24 cellular contexts compared by ENCODE assay signal in genomic region chr18:58104071-58104470, GRCh38.
DNase-seq lines count a peak whose midpoint lies in the region; ATAC-seq, FAIRE-seq and TF ChIP-seq lines count a peak whose summit lies in the region.
"Had no signal": no experiment of that assay in that cellular context is flagged by ENCODE, and none has a peak within 500 bp of the region (broad histone marks: within the 10 kb centered on the region; RNA-seq: fewer than 3 reads in every experiment).

No MANE protein-coding gene starts in this region.

- TF ChIP-seq EP300 in K562 (IDR thresholded peaks at IDR 0.05; ENCODE audit: low read length), result no peak

- DNase-seq in NB4 (ENCODE audit: low read depth) (peak; percentile 52), K562 (ENCODE audit: extremely low read depth in 1 of 4, low spot score in 3 of 4) (no peak), left colon (no peak), AG20443 (ENCODE audit: low spot score) (no peak), vagina (ENCODE audit: extremely low spot score in 2 of 2) (no peak), endothelial cell (ENCODE audit: low spot score) (no peak)
- DNase-seq in activated CD4-positive, alpha-beta memory T cell treated with anti-CD3 and anti-CD28 coated beads, Interleukin-2, amount 10 ng/mL, durations not matched to agents 7 days and 5 days, result no peak
- DNase-seq: ACHN; activated CD4-positive, alpha-beta T cell treated with anti-CD3 and anti-CD28 coated beads, Interleukin-2, amount 50 U/mL, for 1 hour; activated CD8-positive, alpha-beta memory T cell treated with anti-CD3 and anti-CD28 coated beads, Interleukin-2, amount 10 ng/mL, durations not matched to agents 7 days and 5 days; activated naive CD8-positive, alpha-beta T cell treated with anti-CD3 and anti-CD28 coated beads, Interleukin-2, amount 50 U/mL, for 24 hours; activated T-cell treated with anti-CD3 and anti-CD28 coated beads, Interleukin-2, amount 50 U/mL, for 48 hours; H9; left ventricle myocardium superior; naive thymus-derived CD4-positive, alpha-beta T cell; NCI-H1105 treated with DMSO at 0.1 percent for 48 hours; NCI-H2081; NCI-H2227 treated with DMSO at 0.1 percent for 48 hours; upper lobe of right lung had no signal

- H3K27ac Mint-ChIP-seq in activated CD4-positive, alpha-beta memory T cell treated with anti-CD3 and anti-CD28 coated beads, Interleukin-2, amount 10 ng/mL, durations not matched to agents 7 days and 5 days, result no peak overlapping the region
- no peak overlapping the region for H3K27ac Mint-ChIP-seq in endothelial cell (ENCODE audit: unreplicated experiment)
- H3K27ac Mint-ChIP-seq: activated CD8-positive, alpha-beta memory T cell treated with anti-CD3 and anti-CD28 coated beads, Interleukin-2, amount 10 ng/mL, durations not matched to agents 7 days and 5 days; activated naive CD8-positive, alpha-beta T cell treated with anti-CD3 and anti-CD28 coated beads, Interleukin-2, amount 50 U/mL, for 24 hours; naive thymus-derived CD4-positive, alpha-beta T cell had no signal

- no peak overlapping the region for H3K4me2 ChIP-seq in K562 (ENCODE audit: insufficient read depth, low read length)
- H3K4me2 ChIP-seq: BLaER1 had no signal

- TF ChIP-seq RAD21 in K562 (CRISPR knock-in tag; conservative IDR thresholded peaks at IDR 0.05 in 1 of 2, IDR thresholded peaks at IDR 0.05 in 1 of 2), result no peak

- no peak overlapping the region for H3K4me3 Mint-ChIP-seq in activated CD4-positive, alpha-beta memory T cell treated with anti-CD3 and anti-CD28 coated beads, Interleukin-2, amount 10 ng/mL, durations not matched to agents 7 days and 5 days
- no peak overlapping the region for H3K4me3 Mint-ChIP-seq in endothelial cell (ENCODE audit: unreplicated experiment)
- H3K4me3 Mint-ChIP-seq: activated CD8-positive, alpha-beta memory T cell treated with anti-CD3 and anti-CD28 coated beads, Interleukin-2, amount 10 ng/mL, durations not matched to agents 7 days and 5 days; activated naive CD8-positive, alpha-beta T cell treated with anti-CD3 and anti-CD28 coated beads, Interleukin-2, amount 50 U/mL, for 24 hours; H9; naive thymus-derived CD4-positive, alpha-beta T cell had no signal

- intact Hi-C loops in K562 (cut with micrococcal nuclease) (no loop called here), left colon (cut with DNase I, micrococcal nuclease) (no loop called here), vagina (cut with DNase I) (no loop called here)

- no peaks in the 10 kb centered on the region; the same call in 1 of the 3 replicates for H3K79me2 ChIP-seq in K562 (ENCODE audit: control insufficient read depth, insufficient read depth, low read length)

- H4K20me1 ChIP-seq in K562 (replicated peaks; ENCODE audit: control insufficient read depth, insufficient read depth, low read length), result peaks cover 3% of the 10 kb centered on the region
- H4K20me1 ChIP-seq: BLaER1 had no signal

- H3K4me1 Mint-ChIP-seq in activated CD4-positive, alpha-beta memory T cell treated with anti-CD3 and anti-CD28 coated beads, Interleukin-2, amount 10 ng/mL, durations not matched to agents 7 days and 5 days, result no peaks in the 10 kb centered on the region
- H3K4me1 Mint-ChIP-seq in endothelial cell (ENCODE audit: unreplicated experiment), result peaks cover 4% of the 10 kb centered on the region
- H3K4me1 Mint-ChIP-seq: activated CD8-positive, alpha-beta memory T cell treated with anti-CD3 and anti-CD28 coated beads, Interleukin-2, amount 10 ng/mL, durations not matched to agents 7 days and 5 days had no signal

- TF ChIP-seq POLR2A in NB4 (IDR thresholded peaks at IDR 0.05; ENCODE audit: extremely low read depth, insufficient read length), result no peak
- no peak for TF ChIP-seq POLR2A in K562 (conservative IDR thresholded peaks at IDR 0.05)
- TF ChIP-seq POLR2A in vagina (IDR thresholded peaks at IDR 0.05), result no peak

- in situ Hi-C loops in K562 (cut with MboI), result no loop called here

- H3K36me3 Mint-ChIP-seq in activated CD4-positive, alpha-beta memory T cell treated with anti-CD3 and anti-CD28 coated beads, Interleukin-2, amount 10 ng/mL, durations not matched to agents 7 days and 5 days (ENCODE audit: low read depth), result no peaks in the 10 kb centered on the region
- no peaks in the 10 kb centered on the region for H3K36me3 Mint-ChIP-seq in endothelial cell (ENCODE audit: low read depth, unreplicated experiment)
- H3K36me3 Mint-ChIP-seq: activated CD8-positive, alpha-beta memory T cell treated with anti-CD3 and anti-CD28 coated beads, Interleukin-2, amount 10 ng/mL, durations not matched to agents 7 days and 5 days; naive thymus-derived CD4-positive, alpha-beta T cell had no signal

- H3K9ac ChIP-seq in K562 (ENCODE audit: insufficient read depth in 1 of 2, low read depth in 2 of 2, low read length in 2 of 2), result no peak overlapping the region
- H3K9ac ChIP-seq: BLaER1 had no signal

- POLR2A ChIA-PET in HEK293 (lab: Yijun Ruan, JAX) (no interaction called here), K562 (lab: Yijun Ruan, JAX) (interaction anchor here (0.6 to 1.4 kb wide), 2 partner anchors 13 to 478 kb away, joined by 3 to 5 read pairs; no protein-coding TSS in a partner anchor)
- POLR2A ChIA-PET in activated CD4-positive, alpha-beta memory T cell treated with anti-CD3 and anti-CD28 coated beads, Interleukin-2, amount 10 ng/mL, durations not matched to agents 7 days and 5 days (lab: Charles Lee), result no interaction called here

- ATAC-seq in K562, result no peak
- peak; percentile 42 for ATAC-seq in left colon
- ATAC-seq: activated CD8-positive, alpha-beta memory T cell treated with anti-CD3 and anti-CD28 coated beads, Interleukin-2, amount 10 ng/mL, durations not matched to agents 7 days and 5 days; activated naive CD8-positive, alpha-beta T cell treated with anti-CD3 and anti-CD28 coated beads, Interleukin-2, amount 50 U/mL, for 24 hours; left ventricle myocardium superior; naive thymus-derived CD4-positive, alpha-beta T cell; upper lobe of right lung had no signal

- H3K4me1 ChIP-seq in HEK293 (ENCODE audit: control insufficient read depth, insufficient read depth, low read length) (peaks cover 25% of the 10 kb centered on the region), K562 (replicated peaks in 1 of 2; ENCODE audit: control insufficient read depth in 2 of 2, insufficient read depth in 2 of 2, low read length in 2 of 2) (no peaks in the 10 kb centered on the region; a peak in 1 of 5 replicates), vagina (no peaks in the 10 kb centered on the region)

- TF ChIP-seq CTCF in HEK293 (tag by site-specific recombination; IDR thresholded peaks at IDR 0.05), result no peak
- no peak for TF ChIP-seq CTCF in NB4 (IDR thresholded peaks at IDR 0.05; ENCODE audit: low read depth, low read length)
- TF ChIP-seq CTCF in K562 (IDR thresholded peaks at IDR 0.05 in 2 of 3, conservative IDR thresholded peaks at IDR 0.05 in 1 of 3; ENCODE audit: insufficient read depth in 2 of 3, low read depth in 1 of 3, low read length in 3 of 3), result no peak
- no peak for TF ChIP-seq CTCF in vagina (IDR thresholded peaks at IDR 0.05)
- no peak for TF ChIP-seq CTCF in endothelial cell (IDR thresholded peaks at IDR 0.05; ENCODE audit: unreplicated experiment)

- CTCF ChIA-PET in HEK293 (lab: Yijun Ruan, JAX), result interaction anchor here (1.7 to 2.1 kb wide), 2 partner anchors 18 to 53 kb away, joined by 5 to 7 read pairs; no protein-coding TSS in a partner anchor
- CTCF ChIA-PET in K562 (lab: Yijun Ruan, JAX; ENCODE audit: low intra/inter-chr PET ratio), result no interaction called here
- CTCF ChIA-PET in activated CD4-positive, alpha-beta memory T cell treated with anti-CD3 and anti-CD28 coated beads, Interleukin-2, amount 10 ng/mL, durations not matched to agents 7 days and 5 days (lab: Charles Lee), result no interaction called here

- H2AFZ ChIP-seq in K562 (ENCODE audit: low read depth, low read length), result no peak overlapping the region

- no peak overlapping the region for H3K27ac ChIP-seq in HEK293 (ENCODE audit: extremely low read depth, low read depth, low read length)
- no peak overlapping the region for H3K27ac ChIP-seq in K562 (ENCODE audit: extremely low read depth, low read depth, low read length)
- no peak overlapping the region for H3K27ac ChIP-seq in vagina
- H3K27ac ChIP-seq: BLaER1, skin epidermis, upper lobe of right lung had no signal

- FAIRE-seq in K562 (lab: Jason Lieb, UNC), result no peak
- FAIRE-seq: G401.6, islet of Langerhans had no signal

- H3K27me3 ChIP-seq in K562 (ENCODE audit: control insufficient read depth in 2 of 2, insufficient read depth in 2 of 2, low read length in 2 of 2) (no peaks in the 10 kb centered on the region), vagina (no peaks in the 10 kb centered on the region)
- H3K27me3 ChIP-seq: BLaER1, upper lobe of right lung had no signal

- H3K4me3 ChIP-seq in HEK293 (ENCODE audit: low read depth, low read length) (no peak overlapping the region), NB4 (ENCODE audit: low read depth, low read length) (no peak overlapping the region), K562 (no peak overlapping the region), vagina (no peak overlapping the region)
- H3K4me3 ChIP-seq: BLaER1, skin epidermis, upper lobe of right lung had no signal

- peaks cover 11% of the 10 kb centered on the region for H3K27me3 Mint-ChIP-seq in activated CD4-positive, alpha-beta memory T cell treated with anti-CD3 and anti-CD28 coated beads, Interleukin-2, amount 10 ng/mL, durations not matched to agents 7 days and 5 days
- no peaks in the 10 kb centered on the region for H3K27me3 Mint-ChIP-seq in endothelial cell (ENCODE audit: unreplicated experiment)

- H3K9me1 ChIP-seq in K562 (ENCODE audit: control insufficient read depth, insufficient read depth, low read length), result no peaks in the 10 kb centered on the region

- no peaks in the 10 kb centered on the region for H3K9me3 Mint-ChIP-seq in activated CD4-positive, alpha-beta memory T cell treated with anti-CD3 and anti-CD28 coated beads, Interleukin-2, amount 10 ng/mL, durations not matched to agents 7 days and 5 days
- no peaks in the 10 kb centered on the region for H3K9me3 Mint-ChIP-seq in endothelial cell (ENCODE audit: unreplicated experiment)
- H3K9me3 Mint-ChIP-seq: activated naive CD8-positive, alpha-beta T cell treated with anti-CD3 and anti-CD28 coated beads, Interleukin-2, amount 50 U/mL, for 24 hours; H9 had no signal

- H3K9me3 ChIP-seq in HEK293 (ENCODE audit: control insufficient read depth, insufficient read depth, low read depth, low read length) (no peaks in the 10 kb centered on the region), K562 (replicated peaks; ENCODE audit: control insufficient read depth, insufficient read depth, low read depth, low read length) (no peaks in the 10 kb centered on the region), vagina (no peaks in the 10 kb centered on the region)
- H3K9me3 ChIP-seq: BLaER1, upper lobe of right lung had no signal

- BruUV-seq in K562 (replicated peaks; lab: Mats Ljungman, UMichigan), result no TSS peak

- WGBS in K562 (ENCODE audit: insufficient coverage, low coverage, missing lambda C conversion rate), result 25% methylated on average over 12 of the region's 12 CpGs

- H3K36me3 ChIP-seq in HEK293 (ENCODE audit: control insufficient read depth in 2 of 2, insufficient read depth in 1 of 2, low read length in 2 of 2), result no peaks in the 10 kb centered on the region
- no peaks in the 10 kb centered on the region for H3K36me3 ChIP-seq in K562 (ENCODE audit: control insufficient read depth, insufficient read depth, low read length)
- no peaks in the 10 kb centered on the region for H3K36me3 ChIP-seq in vagina
- H3K36me3 ChIP-seq: BLaER1, upper lobe of right lung had no signal

TF ChIP-seq in K562, 482 proteins besides CTCF, POLR2A, EP300 and RAD21 (continues in another document):
- TF ChIP-seq HDAC1 (IDR thresholded peaks at IDR 0.05), result peak in 1 of 2 experiments; percentile 74; a peak in 2 of 4 replicates

Comparison
In these comparisons a context has a peak if more than half of its experiments do, and no peak if none do; other contexts are left out.
1. Of the 44 proteins assayed by ChIP-seq in both K562 and HEK293: peak only in K562: none; only in HEK293: SETDB1; in both: none; in neither: 43.